ENCODE assay signal across 5 cellular contexts in genomic region chr15:88048237-88048636, GRCh38.
"Had no signal": no experiment of that assay in that cellular context is flagged by ENCODE, and none has a peak within 500 bp of the region (broad histone marks: within the 10 kb centered on the region; RNA-seq: fewer than 3 reads in every experiment).

No MANE protein-coding gene starts in this region.

- H3K27ac ChIP-seq: GM23248 had no signal

- FAIRE-seq: HTR-8/SVneo had no signal

- H2AFZ ChIP-seq: GM23248 had no signal

- H3K9ac ChIP-seq: GM23248 had no signal

- H3K4me3 ChIP-seq: GM23248 had no signal

- DNase-seq: GM23248, GOT3, H9, HCEC 1CT had no signal
